ENCODE assay signal across 18 cellular contexts in genomic region chr1:175343945-175344344, GRCh38.
DNase-seq lines count a peak whose midpoint lies in the region; ATAC-seq, FAIRE-seq and TF ChIP-seq lines count a peak whose summit lies in the region.
"Had no signal": no experiment of that assay in that cellular context is flagged by ENCODE, and none has a peak within 500 bp of the region (broad histone marks: within the 10 kb centered on the region; RNA-seq: fewer than 3 reads in every experiment).

No MANE protein-coding gene starts in this region.

- H3K9me3 Mint-ChIP-seq in GM23338 = no peaks in the 10 kb centered on the region
- H3K9me3 Mint-ChIP-seq in activated naive CD8-positive, alpha-beta T cell treated with anti-CD3 and anti-CD28 coated beads for 36 hours = no peaks in the 10 kb centered on the region
- H3K9me3 Mint-ChIP-seq: CD4-positive, alpha-beta memory T cell had no signal

- no peak overlapping the region for H2AK5ac ChIP-seq in mesendoderm (ENCODE audit: low read length)

- no peaks in the 10 kb centered on the region for H3K9me2 ChIP-seq in GM23338 (ENCODE audit: insufficient read depth)

- peaks cover 4% of the 10 kb centered on the region for H3K27me3 Mint-ChIP-seq in GM23338 (ENCODE audit: insufficient read depth, low read depth, poor library complexity)
- peaks cover 10% of the 10 kb centered on the region for H3K27me3 Mint-ChIP-seq in activated naive CD8-positive, alpha-beta T cell treated with anti-CD3 and anti-CD28 coated beads for 36 hours

- H3K4me1 ChIP-seq in GM23338 (ENCODE audit: insufficient read depth) (no peaks in the 10 kb centered on the region), mesendoderm (ENCODE audit: control insufficient read depth, low read depth, low read length) (no peaks in the 10 kb centered on the region)
- H3K4me1 ChIP-seq: HAP-1 had no signal

- peak; percentile 50; the same call in 2 of the 3 replicates for ATAC-seq in GM23338
- no peak for ATAC-seq in left lobe of liver
- no peak for ATAC-seq in HG03460 (IDR thresholded peaks at IDR 0.05; ENCODE audit: unreplicated experiment)

- H3K4me1 Mint-ChIP-seq in GM23338 = peaks cover 2% of the 10 kb centered on the region; the same call in 1 of the 3 replicates
- no peaks in the 10 kb centered on the region for H3K4me1 Mint-ChIP-seq in activated naive CD8-positive, alpha-beta T cell treated with anti-CD3 and anti-CD28 coated beads for 36 hours
- H3K4me1 Mint-ChIP-seq: CD4-positive, alpha-beta memory T cell had no signal

- no peak overlapping the region for H2BK15ac ChIP-seq in mesendoderm (replicated peaks; ENCODE audit: low read depth)

- DNase-seq in GM23338 (ENCODE audit: low spot score) (peak; percentile 11), bronchial epithelial cell (ENCODE audit: low read depth) (no peak), mesendoderm (peak; percentile 23), left lobe of liver (ENCODE audit: low spot score) (no peak)
- DNase-seq in activated naive CD8-positive, alpha-beta T cell treated with anti-CD3 and anti-CD28 coated beads for 36 hours = no peak
- DNase-seq: C1 segment of cervical spinal cord; Calu3; CD4-positive, alpha-beta memory T cell; COR-L47; DMS53; DMS79 treated with DMSO at 0.1 percent for 48 hours; GM23248; HFFc6 had no signal

- H2BK120ac ChIP-seq in mesendoderm (ENCODE audit: low read depth, low read length) = no peak overlapping the region

- H2AFZ ChIP-seq in GM23338 = no peak overlapping the region; the same call in 1 of the 2 replicates
- H2AFZ ChIP-seq: GM23248 had no signal

- H3K79me2 ChIP-seq in GM23338 (replicated peaks; ENCODE audit: insufficient read depth) (no peaks in the 10 kb centered on the region), mesendoderm (ENCODE audit: control insufficient read depth, insufficient read depth, low read length) (no peaks in the 10 kb centered on the region)

- H3K4ac ChIP-seq in mesendoderm (ENCODE audit: low read depth, low read length) = no peak overlapping the region

- H3K27ac ChIP-seq in GM23338 (ENCODE audit: low read depth) (no peak overlapping the region), mesendoderm (ENCODE audit: low read depth, low read length) (no peak overlapping the region)
- H3K27ac ChIP-seq: GM23248 had no signal

- H4K20me1 ChIP-seq in GM23338 (replicated peaks; ENCODE audit: insufficient read depth) = no peaks in the 10 kb centered on the region

- WGBS in mesendoderm (ENCODE audit: extremely low coverage, insufficient coverage, low lambda C conversion rate) = no CpG with 5 or more reads among the region's 6 CpGs

- no peak overlapping the region for H4K5ac ChIP-seq in mesendoderm (ENCODE audit: low read length)

- FAIRE-seq in bronchial epithelial cell (lab: Jason Lieb, UNC) = peak; percentile 43
- FAIRE-seq: G401.6, GM12892, H54 had no signal

- H3K4me2 ChIP-seq in GM23338 = no peak overlapping the region
- H3K4me2 ChIP-seq in mesendoderm (ENCODE audit: low read length) = no peak overlapping the region

- H3F3A ChIP-seq in GM23338 (replicated peaks; ENCODE audit: low read depth) = no peaks in the 10 kb centered on the region

- H3K36me3 ChIP-seq in GM23338 (ENCODE audit: insufficient read depth) (no peaks in the 10 kb centered on the region), bronchial epithelial cell (ENCODE audit: control insufficient read depth, insufficient read depth, low read length) (no peaks in the 10 kb centered on the region), mesendoderm (ENCODE audit: control insufficient read depth, insufficient read depth, low read length) (no peaks in the 10 kb centered on the region)
- H3K36me3 ChIP-seq: HAP-1 had no signal

- no peak overlapping the region for H3K23ac ChIP-seq in mesendoderm (ENCODE audit: low read length)

- H3K27ac Mint-ChIP-seq in GM23338 = no peak overlapping the region
- no peak overlapping the region for H3K27ac Mint-ChIP-seq in activated naive CD8-positive, alpha-beta T cell treated with anti-CD3 and anti-CD28 coated beads for 36 hours
- H3K27ac Mint-ChIP-seq: CD4-positive, alpha-beta memory T cell; HFFc6 had no signal

- H3K36me3 Mint-ChIP-seq in GM23338 (ENCODE audit: low read depth) = no peaks in the 10 kb centered on the region
- H3K36me3 Mint-ChIP-seq in activated naive CD8-positive, alpha-beta T cell treated with anti-CD3 and anti-CD28 coated beads for 36 hours = no peaks in the 10 kb centered on the region
- H3K36me3 Mint-ChIP-seq: CD4-positive, alpha-beta memory T cell had no signal

- H4K8ac ChIP-seq in mesendoderm (ENCODE audit: low read depth, low read length) = no peak overlapping the region

- no peak overlapping the region for H3K56ac ChIP-seq in mesendoderm (ENCODE audit: low read length)

- no peak overlapping the region for H2BK5ac ChIP-seq in mesendoderm (ENCODE audit: low read length)

- H3K27me3 ChIP-seq in GM23338 (ENCODE audit: insufficient read depth) = no peaks in the 10 kb centered on the region
- H3K27me3 ChIP-seq in bronchial epithelial cell (ENCODE audit: control insufficient read depth, insufficient read depth, low read length) = peaks cover 3% of the 10 kb centered on the region
- H3K27me3 ChIP-seq in mesendoderm (ENCODE audit: insufficient read depth, low read length, poor library complexity) = no peaks in the 10 kb centered on the region

- H3K9ac ChIP-seq in mesendoderm (ENCODE audit: low read length) = no peak overlapping the region
- H3K9ac ChIP-seq: GM23248 had no signal

- no peak overlapping the region for H3K4me3 Mint-ChIP-seq in GM23338
- H3K4me3 Mint-ChIP-seq in activated naive CD8-positive, alpha-beta T cell treated with anti-CD3 and anti-CD28 coated beads for 36 hours = no peak overlapping the region
- H3K4me3 Mint-ChIP-seq: CD4-positive, alpha-beta memory T cell; HFFc6 had no signal

- no peak overlapping the region for H3K18ac ChIP-seq in mesendoderm (ENCODE audit: low read length)

- TF ChIP-seq CTCF in GM23338 (conservative IDR thresholded peaks at IDR 0.05; ENCODE audit: low read depth in 2 of 2) = no peak
- no peak for TF ChIP-seq CTCF in bronchial epithelial cell (IDR thresholded peaks at IDR 0.05; ENCODE audit: insufficient read depth, low read length, severe bottlenecking)

- no peak overlapping the region for H3K4me3 ChIP-seq in GM23338
- H3K4me3 ChIP-seq in bronchial epithelial cell (ENCODE audit: low read depth, low read length) = no peak overlapping the region
- H3K4me3 ChIP-seq in mesendoderm (ENCODE audit: low read length) = no peak overlapping the region
- H3K4me3 ChIP-seq: GM23248, HAP-1 had no signal

- H3K79me1 ChIP-seq in mesendoderm (ENCODE audit: low read length) = no peaks in the 10 kb centered on the region

TF ChIP-seq in GM23338, 12 proteins besides CTCF, POLR2A, EP300 and RAD21 (continues in another document):
- TF ChIP-seq NANOG (IDR thresholded peaks at IDR 0.05; ENCODE audit: borderline replicate concordance) (no peak), EZH2 (IDR thresholded peaks at IDR 0.05; ENCODE audit: low read depth, unreplicated experiment) (no peak), CREB1 (CRISPR knock-in tag; IDR thresholded peaks at IDR 0.05; ENCODE audit: low read depth) (no peak), ZNF331 (CRISPR knock-in tag; IDR thresholded peaks at IDR 0.05; ENCODE audit: low read depth) (no peak), ETS1 (IDR thresholded peaks at IDR 0.05) (no peak)

Comparison
In these comparisons a context has a peak if more than half of its experiments do, and no peak if none do; other contexts are left out.
1. DNase-seq: peak in GM23338 (single experiment) and mesendoderm (single experiment); none in bronchial epithelial cell (single experiment), left lobe of liver (single experiment) and activated naive CD8-positive, alpha-beta T cell treated with anti-CD3 and anti-CD28 coated beads for 36 hours (single experiment).